In the genomic region with DNA sequence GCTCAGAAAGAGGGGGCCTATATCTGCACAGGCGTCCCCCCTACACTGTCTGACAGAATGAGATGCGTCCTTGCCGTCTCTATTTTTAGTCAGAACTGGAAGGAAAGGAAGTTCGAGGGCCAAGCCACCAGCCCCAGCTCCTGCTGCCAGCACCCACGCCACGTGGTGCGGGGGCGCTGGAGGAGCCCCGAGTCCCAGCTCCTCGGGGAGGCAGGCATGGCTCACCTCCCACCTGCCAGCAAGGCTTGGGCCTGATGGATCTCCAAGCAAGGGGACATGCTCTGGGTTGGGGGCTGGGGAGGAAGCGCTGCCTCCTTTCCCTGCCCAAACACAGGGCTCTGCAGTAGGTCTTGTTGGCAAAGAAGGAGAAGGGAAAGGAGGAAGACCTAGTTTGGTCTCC, we compare ENCODE assay signal across 15 cellular contexts.
DNase-seq lines count a peak whose midpoint lies in the region; ATAC-seq, FAIRE-seq and TF ChIP-seq lines count a peak whose summit lies in the region.
"Had no signal": no experiment of that assay in that cellular context is flagged by ENCODE, and none has a peak within 500 bp of the region (broad histone marks: within the 10 kb centered on the region; RNA-seq: fewer than 3 reads in every experiment).

No MANE protein-coding gene starts in this region.

- CTCF ChIA-PET in H1 (lab: Charles Lee; ENCODE audit: partially characterized antibody): interaction anchor here (0.5 to 16.8 kb wide), 11 partner anchors 17 to 230 kb away, joined by 3 to 221 read pairs (median 5); a partner anchor contains a TSS

- no peak overlapping the region for H3K4ac ChIP-seq in H1 (replicated peaks; ENCODE audit: insufficient read length, low read depth, low read length)

- no peaks in the 10 kb centered on the region for H3K36me3 ChIP-seq in BLaER1 treated with 17β-estradiol and CSF1 and Interleukin-3, amounts not matched to agents 10 nM and 100 nM
- H3K36me3 ChIP-seq in OCI-LY3 (replicated peaks; ENCODE audit: low read depth, low read length): no peaks in the 10 kb centered on the region
- H3K36me3 ChIP-seq in H1 (ENCODE audit: control insufficient read depth in 2 of 4, insufficient read depth in 4 of 4, low read length in 3 of 4): no peaks in the 10 kb centered on the region

- no peak overlapping the region for H2BK120ac ChIP-seq in H1 (replicated peaks; ENCODE audit: low read depth, low read length)

- TF ChIP-seq CTCF in OCI-LY3 (IDR thresholded peaks at IDR 0.05; ENCODE audit: low read depth, low read length) (no peak), H1 (IDR thresholded peaks at IDR 0.05; ENCODE audit: control extremely low read depth in 1 of 3, insufficient read depth in 1 of 3, low read depth in 1 of 3, low read length in 3 of 3) (no peak)

- H3K79me2 ChIP-seq in OCI-LY3 (ENCODE audit: low read length): no peaks in the 10 kb centered on the region
- H3K79me2 ChIP-seq in H1 (ENCODE audit: control insufficient read depth in 1 of 2, insufficient read depth in 2 of 2, low read length in 2 of 2): no peaks in the 10 kb centered on the region

- H3K56ac ChIP-seq in H1 (replicated peaks; ENCODE audit: insufficient read length, low read depth, low read length): no peak overlapping the region

- no peak overlapping the region for H2AK5ac ChIP-seq in H1 (ENCODE audit: low read depth, low read length)

- POLR2A ChIA-PET in H1 (lab: Charles Lee; ENCODE audit: partially characterized antibody): interaction anchor here (1.3 kb wide), 1 partner anchor 10 kb away, joined by 4 read pairs; no protein-coding TSS in a partner anchor

- H3K23me2 ChIP-seq in H1 (ENCODE audit: low read depth, low read length): peaks cover 4% of the 10 kb centered on the region

- H3K18ac ChIP-seq in H1 (ENCODE audit: extremely low read depth, low read length): peak overlapping the region; percentile 21; the same call in 1 of the 2 replicates

- H3K9me3 ChIP-seq in BLaER1 treated with 17β-estradiol and CSF1 and Interleukin-3, amounts not matched to agents 10 nM and 100 nM (replicated peaks in 1 of 11): no peaks in the 10 kb centered on the region
- H3K9me3 ChIP-seq in OCI-LY3 (ENCODE audit: insufficient read depth, low read length) (no peaks in the 10 kb centered on the region), H1 (ENCODE audit: insufficient read depth in 2 of 2, low read depth in 1 of 2, low read length in 1 of 2) (no peaks in the 10 kb centered on the region)
- H3K9me3 ChIP-seq: Caco-2 had no signal

- H2BK15ac ChIP-seq in H1 (ENCODE audit: low read length): peak overlapping the region; percentile 40; the same call in 1 of the 2 replicates

- peak overlapping the region; percentile 39; the same call in 1 of the 2 replicates for H2BK12ac ChIP-seq in H1 (ENCODE audit: low read depth, low read length)

- no peak for TF ChIP-seq POLR2A in H1 (IDR thresholded peaks at IDR 0.05; ENCODE audit: control extremely low read depth in 1 of 2, low read depth in 2 of 2, low read length in 2 of 2)

- no peak overlapping the region for H3K4me3 ChIP-seq in BLaER1 treated with 17β-estradiol and CSF1 and Interleukin-3, amounts not matched to agents 10 nM and 100 nM
- H3K4me3 ChIP-seq in OCI-LY3 (ENCODE audit: low read length): no peak overlapping the region
- no peak overlapping the region for H3K4me3 ChIP-seq in H1 (ENCODE audit: extremely low read depth in 1 of 4, insufficient read depth in 2 of 4, low read depth in 3 of 4, low read length in 4 of 4)

- TF ChIP-seq EP300 in H1 (IDR thresholded peaks at IDR 0.05; ENCODE audit: borderline replicate concordance in 1 of 2, low read depth in 2 of 2, low read length in 2 of 2): no peak

- DNase-seq in H1 (ENCODE audit: low read depth in 1 of 2, low spot score in 2 of 2) (no peak), activated gamma-delta T cell (lab: John Stamatoyannopoulos, UW) (no peak)
- DNase-seq: Caco-2; CD4-positive, alpha-beta T cell; GOT3; H9 had no signal

- no peak overlapping the region for H4K8ac ChIP-seq in H1 (ENCODE audit: extremely low read depth, insufficient read depth, low read length)

- TF ChIP-seq RAD21 in H1 (IDR thresholded peaks at IDR 0.05 in 1 of 2, conservative IDR thresholded peaks at IDR 0.05 in 1 of 2; ENCODE audit: low read depth in 2 of 2, low read length in 2 of 2): no peak

- 0 out of 2 replicates have a peak overlapping the region, but pooled peaks have one; percentile 11 for H2BK5ac ChIP-seq in H1 (ENCODE audit: low read depth, low read length)

- no peak overlapping the region for H3K9ac ChIP-seq in BLaER1 treated with 17β-estradiol and CSF1 and Interleukin-3, amounts not matched to agents 10 nM and 100 nM
- no peak overlapping the region for H3K9ac ChIP-seq in OCI-LY3 (ENCODE audit: low read length)
- no peak overlapping the region for H3K9ac ChIP-seq in H1 (replicated peaks in 1 of 4; ENCODE audit: extremely low read depth in 1 of 4, low read depth in 3 of 4, low read length in 3 of 4)

- 0 out of 2 replicates have a peak overlapping the region, but pooled peaks have one; percentile 43 for H2BK20ac ChIP-seq in H1 (ENCODE audit: low read length)

- ATAC-seq in GM19035 (IDR thresholded peaks at IDR 0.05; ENCODE audit: unreplicated experiment) (no peak), GM18511 (IDR thresholded peaks at IDR 0.05; ENCODE audit: unreplicated experiment) (no peak)
- ATAC-seq: HepG2 had no signal

- H2AFZ ChIP-seq in OCI-LY3 (ENCODE audit: low read depth, low read length) (no peak overlapping the region), H1 (ENCODE audit: low read length) (no peak overlapping the region)

- no peaks in the 10 kb centered on the region for H3K79me1 ChIP-seq in H1 (ENCODE audit: low read depth, low read length)

- no peak overlapping the region for H4K5ac ChIP-seq in H1 (ENCODE audit: insufficient read length, low read depth, low read length)

- WGBS in H1 (ENCODE audit: extremely low coverage in 1 of 2, insufficient coverage in 1 of 2, insufficient read length in 1 of 2, insufficient replicate concordance in 2 of 2, low coverage in 1 of 2, low lambda C conversion rate in 2 of 2, missing lambda C conversion rate in 1 of 2), 2 experiments: 85% methylated on average over 11 of the region's 11 CpGs; no CpG with 5 or more reads in 1 of the 2 experiments

- no peak for FAIRE-seq in H1 (lab: Jason Lieb, UNC)
- FAIRE-seq: D721Med, G401.6, GM12891, HepG2 had no signal

- H4K91ac ChIP-seq in H1 (replicated peaks; ENCODE audit: insufficient read length, low read length): no peak overlapping the region

- H3K4me2 ChIP-seq in BLaER1 treated with 17β-estradiol and CSF1 and Interleukin-3, amounts not matched to agents 10 nM and 100 nM: peak overlapping the region in 10 of 11 experiments; percentile 20 to 57 (median 26); a peak in 17 of 22 replicates
- H3K4me2 ChIP-seq in OCI-LY3 (ENCODE audit: low read length) (peak overlapping the region; percentile 47), H1 (ENCODE audit: insufficient read depth in 1 of 2, low read depth in 2 of 2, low read length in 2 of 2) (no peak overlapping the region)

- H3K23ac ChIP-seq in H1 (ENCODE audit: insufficient read length): no peak overlapping the region

- no peak overlapping the region for H3K27ac ChIP-seq in BLaER1 treated with 17β-estradiol and CSF1 and Interleukin-3, amounts not matched to agents 10 nM and 100 nM
- H3K27ac ChIP-seq in OCI-LY3 (ENCODE audit: low read length) (no peak overlapping the region), H1 (ENCODE audit: low read depth, low read length) (no peak overlapping the region)
- H3K27ac ChIP-seq: C4-2B had no signal

- H3K27me3 ChIP-seq in BLaER1 treated with 17β-estradiol and CSF1 and Interleukin-3, amounts not matched to agents 10 nM and 100 nM: peaks cover 0 to 11% (median 0%) of the 10 kb centered on the region in 11 experiments; a peak in 4 of 22 replicates
- no peaks in the 10 kb centered on the region for H3K27me3 ChIP-seq in OCI-LY3 (ENCODE audit: low read depth, low read length)
- no peaks in the 10 kb centered on the region; a peak in 1 of 7 replicates for H3K27me3 ChIP-seq in H1 (replicated peaks in 1 of 4; ENCODE audit: control insufficient read depth in 3 of 4, extremely low read depth in 1 of 4, insufficient read depth in 3 of 4, low read length in 3 of 4)

- peaks cover 10 to 54% (median 41%) of the 10 kb centered on the region in 10 experiments; a peak in 19 of 20 replicates for H3K4me1 ChIP-seq in BLaER1 treated with 17β-estradiol and CSF1 and Interleukin-3, amounts not matched to agents 10 nM and 100 nM
- H3K4me1 ChIP-seq in OCI-LY3 (ENCODE audit: low read length) (peaks cover 43% of the 10 kb centered on the region), H1 (replicated peaks in 1 of 4; ENCODE audit: control insufficient read depth in 3 of 4, insufficient read depth in 4 of 4, low read length in 3 of 4) (peaks cover 16 to 29% (median 25%) of the 10 kb centered on the region in 4 experiments)

- peaks cover 0 to 28% (median 0%) of the 10 kb centered on the region in 11 experiments; a peak in 6 of 22 replicates for H4K20me1 ChIP-seq in BLaER1 treated with 17β-estradiol and CSF1 and Interleukin-3, amounts not matched to agents 10 nM and 100 nM
- H4K20me1 ChIP-seq in OCI-LY3 (ENCODE audit: insufficient read depth, low read length) (no peaks in the 10 kb centered on the region), H1 (replicated peaks in 1 of 2; ENCODE audit: control insufficient read depth in 1 of 2, insufficient read depth in 2 of 2, low read length in 2 of 2) (no peaks in the 10 kb centered on the region)

- H3K14ac ChIP-seq in H1 (ENCODE audit: insufficient read length): no peak overlapping the region

TF ChIP-seq in H1, 55 proteins besides CTCF, POLR2A, EP300 and RAD21 (continues in another document):
- TF ChIP-seq, protein P1, sequence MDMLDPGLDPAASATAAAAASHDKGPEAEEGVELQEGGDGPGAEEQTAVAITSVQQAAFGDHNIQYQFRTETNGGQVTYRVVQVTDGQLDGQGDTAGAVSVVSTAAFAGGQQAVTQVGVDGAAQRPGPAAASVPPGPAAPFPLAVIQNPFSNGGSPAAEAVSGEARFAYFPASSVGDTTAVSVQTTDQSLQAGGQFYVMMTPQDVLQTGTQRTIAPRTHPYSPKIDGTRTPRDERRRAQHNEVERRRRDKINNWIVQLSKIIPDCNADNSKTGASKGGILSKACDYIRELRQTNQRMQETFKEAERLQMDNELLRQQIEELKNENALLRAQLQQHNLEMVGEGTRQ (IDR thresholded peaks at IDR 0.05; ENCODE audit: low read length): no peak
- TF ChIP-seq FOSL1 (IDR thresholded peaks at IDR 0.05; ENCODE audit: insufficient read depth, low read depth, low read length) (no peak), KDM5A (IDR thresholded peaks at IDR 0.05; ENCODE audit: low read length) (no peak), JUND (IDR thresholded peaks at IDR 0.05; ENCODE audit: low read length) (no peak), PHF8 (conservative IDR thresholded peaks at IDR 0.05; ENCODE audit: low read depth, low read length) (no peak), CBX8 (IDR thresholded peaks at IDR 0.05; ENCODE audit: borderline replicate concordance, low read depth, low read length) (no peak), CHD1 (IDR thresholded peaks at IDR 0.05; ENCODE audit: low read depth, low read length) (no peak)

Comparison
In these comparisons a context has a peak if more than half of its experiments do, and no peak if none do; other contexts are left out.
1. H3K4me2 ChIP-seq: peak in BLaER1 treated with 17β-estradiol and CSF1 and Interleukin-3, amounts not matched to agents 10 nM and 100 nM (10 of 11) and OCI-LY3 (single experiment); none in H1 (0 of 2).